7 cellular contexts compared by ENCODE assay signal in genomic region chr7:151529842-151530241, GRCh38.
"Had no signal": no experiment of that assay in that cellular context is flagged by ENCODE, and none has a peak within 500 bp of the region (broad histone marks: within the 10 kb centered on the region; RNA-seq: fewer than 3 reads in every experiment).

No MANE protein-coding gene starts in this region.

- H3K27me3 Mint-ChIP-seq: IgD-negative memory B cell had no signal

- DNase-seq: IMR-90, KBM-7, KG1 had no signal

- H3K4me1 Mint-ChIP-seq: IgD-negative memory B cell had no signal

- H3K4me3 Mint-ChIP-seq: IgD-negative memory B cell had no signal

- H3K27ac Mint-ChIP-seq: IgD-negative memory B cell had no signal

- H3K27ac ChIP-seq: HL-60, KMS-11 had no signal

- H3K9ac ChIP-seq: KMS-11 had no signal

- H3K4me2 ChIP-seq: KMS-11 had no signal

- FAIRE-seq: HTR-8/SVneo had no signal
